1 cellular context compared by ENCODE assay signal in genomic region chr4:70687821-70688794, GRCh38.
TF ChIP-seq lines count a peak whose summit lies in the region.

TSS of gene UTP3 (plus strand) at chr4:70688532. CDS start at chr4:70688678, 146 bp downstream.

TF ChIP-seq in HEK293, 187 proteins besides CTCF, POLR2A, EP300 and RAD21 (continued from another document and continues in another):
- TF ChIP-seq ZNF768 (tag by site-specific recombination; IDR thresholded peaks at IDR 0.05): peak; percentile 32; the same call in 1 of the 2 replicates
- TF ChIP-seq PRDM1 (tag by site-specific recombination; IDR thresholded peaks at IDR 0.05): peak; percentile 61; the same call in 1 of the 2 replicates
- TF ChIP-seq ZNF624 (tag by site-specific recombination; IDR thresholded peaks at IDR 0.05): no peak
- no peak for TF ChIP-seq ZNF133 (tag by site-specific recombination; IDR thresholded peaks at IDR 0.05)
- TF ChIP-seq ZNF610 (tag by site-specific recombination; IDR thresholded peaks at IDR 0.05; ENCODE audit: borderline replicate concordance): peak; percentile 84
- no peak for TF ChIP-seq ZNF362 (tag by site-specific recombination; IDR thresholded peaks at IDR 0.05)
- peak; percentile 50 for TF ChIP-seq SETDB1 (IDR thresholded peaks at IDR 0.05; ENCODE audit: insufficient read length, low read length)
- peak; percentile 91 for TF ChIP-seq OSR2 (tag by site-specific recombination; IDR thresholded peaks at IDR 0.05)
- TF ChIP-seq ZNF335 (tag by site-specific recombination; conservative IDR thresholded peaks at IDR 0.05): peak; percentile 93
- TF ChIP-seq REPIN1 (tag by site-specific recombination; IDR thresholded peaks at IDR 0.05; ENCODE audit: low read depth): peak; percentile 93
- no peak for TF ChIP-seq ZNF114 (tag by site-specific recombination; IDR thresholded peaks at IDR 0.05)
- peak; percentile 65; the same call in 1 of the 2 replicates for TF ChIP-seq ZBTB6 (tag by site-specific recombination; IDR thresholded peaks at IDR 0.05)
- TF ChIP-seq ZNF660 (tag by site-specific recombination; IDR thresholded peaks at IDR 0.05): peak; percentile 99
- peak; percentile 75 for TF ChIP-seq ZBTB21 (tag by site-specific recombination; IDR thresholded peaks at IDR 0.05)
- TF ChIP-seq ZNF544 (tag by site-specific recombination; IDR thresholded peaks at IDR 0.05): no peak
- TF ChIP-seq ZNF704 (tag by site-specific recombination; IDR thresholded peaks at IDR 0.05): no peak
- TF ChIP-seq ZBTB7A (tag by site-specific recombination; IDR thresholded peaks at IDR 0.05; ENCODE audit: low read depth): peak; percentile 47; the same call in 1 of the 2 replicates
- peak; percentile 90 for TF ChIP-seq ZXDB (tag by site-specific recombination; IDR thresholded peaks at IDR 0.05)
- TF ChIP-seq ZSCAN4 (tag by site-specific recombination; IDR thresholded peaks at IDR 0.05): peak; percentile 63; the same call in 1 of the 2 replicates
- TF ChIP-seq REST (tag by site-specific recombination; IDR thresholded peaks at IDR 0.05): peak; percentile 64; the same call in 1 of the 2 replicates
- TF ChIP-seq KLF9 (tag by site-specific recombination; IDR thresholded peaks at IDR 0.05; ENCODE audit: low read depth): peak; percentile 69
- TF ChIP-seq ZNF426 (tag by site-specific recombination; IDR thresholded peaks at IDR 0.05): no peak
- TF ChIP-seq KLF8 (tag by site-specific recombination; IDR thresholded peaks at IDR 0.05): peak; percentile 97
- TF ChIP-seq ZNF24 (tag by site-specific recombination; IDR thresholded peaks at IDR 0.05): peak; percentile 90; the same call in 1 of the 2 replicates
- peak; percentile 37 for TF ChIP-seq ZNF623 (tag by site-specific recombination; IDR thresholded peaks at IDR 0.05)
- no peak for TF ChIP-seq BCL11A (tag by site-specific recombination; IDR thresholded peaks at IDR 0.05; ENCODE audit: low read depth)
- TF ChIP-seq YY2 (tag by site-specific recombination; IDR thresholded peaks at IDR 0.05): 0 out of 2 replicates have a peak, but pooled peaks have one; percentile 17
- TF ChIP-seq ZNF416 (tag by site-specific recombination; IDR thresholded peaks at IDR 0.05): no peak
- peak; percentile 38; the same call in 1 of the 2 replicates for TF ChIP-seq KLF1 (tag by site-specific recombination; IDR thresholded peaks at IDR 0.05)
- peak; percentile 72 for TF ChIP-seq SP2 (tag by site-specific recombination; IDR thresholded peaks at IDR 0.05)
- peak; percentile 94 for TF ChIP-seq KLF17 (tag by site-specific recombination; IDR thresholded peaks at IDR 0.05)
- peak; percentile 86; the same call in 1 of the 2 replicates for TF ChIP-seq ZNF558 (tag by site-specific recombination; IDR thresholded peaks at IDR 0.05)
- TF ChIP-seq ZNF518A (tag by site-specific recombination; conservative IDR thresholded peaks at IDR 0.05; ENCODE audit: low read depth): peak; percentile 99
- TF ChIP-seq ZNF391 (tag by site-specific recombination; IDR thresholded peaks at IDR 0.05; ENCODE audit: borderline replicate concordance, low read depth): peak; percentile 94; the same call in 1 of the 2 replicates
- no peak for TF ChIP-seq ZNF221 (tag by site-specific recombination; IDR thresholded peaks at IDR 0.05; ENCODE audit: borderline replicate concordance)
- peak; percentile 48; the same call in 1 of the 2 replicates for TF ChIP-seq ZNF146 (tag by site-specific recombination; IDR thresholded peaks at IDR 0.05)
- no peak for TF ChIP-seq ZNF585B (tag by site-specific recombination; IDR thresholded peaks at IDR 0.05)
- peak; percentile 100 for TF ChIP-seq ZBTB11 (tag by site-specific recombination; conservative IDR thresholded peaks at IDR 0.05; ENCODE audit: low read depth)
- no peak for TF ChIP-seq ZSCAN23 (tag by site-specific recombination; IDR thresholded peaks at IDR 0.05)
- TF ChIP-seq ZNF214 (tag by site-specific recombination; IDR thresholded peaks at IDR 0.05; ENCODE audit: borderline replicate concordance): no peak
- TF ChIP-seq ZBTB17 (tag by site-specific recombination; IDR thresholded peaks at IDR 0.05): peak; percentile 83
- TF ChIP-seq ZNF184 (tag by site-specific recombination; IDR thresholded peaks at IDR 0.05): peak; percentile 80; the same call in 1 of the 2 replicates
- peak; percentile 79 for TF ChIP-seq SP3 (tag by site-specific recombination; IDR thresholded peaks at IDR 0.05)
- no peak for TF ChIP-seq ZBTB1 (tag by site-specific recombination; IDR thresholded peaks at IDR 0.05)
- peak; percentile 88 for TF ChIP-seq ZFP69B (tag by site-specific recombination; IDR thresholded peaks at IDR 0.05)
- TF ChIP-seq ZNF792 (tag by site-specific recombination; IDR thresholded peaks at IDR 0.05): no peak
- TF ChIP-seq ZNF561 (tag by site-specific recombination; IDR thresholded peaks at IDR 0.05; ENCODE audit: borderline replicate concordance): peak; percentile 95
